18 cellular contexts compared by ENCODE assay signal in genomic region chr4:8355864-8356565, GRCh38.
A peak's percentile ranks its signal among the peaks of the same experiment; 100 is the strongest.
DNase-seq lines count a peak whose midpoint lies in the region; ATAC-seq, FAIRE-seq and TF ChIP-seq lines count a peak whose summit lies in the region.
"Had no signal": no experiment of that assay in that cellular context is flagged by ENCODE, and none has a peak within 500 bp of the region (broad histone marks: within the 10 kb centered on the region; RNA-seq: fewer than 3 reads in every experiment).

No MANE protein-coding gene starts in this region.

- no peak overlapping the region for H3K9ac ChIP-seq in endothelial cell of umbilical vein (replicated peaks; ENCODE audit: extremely low read depth, insufficient read depth, low read length)

- intact Hi-C loops in endothelial cell of umbilical vein (cut with micrococcal nuclease) = no loop called here

- no peaks in the 10 kb centered on the region for H4K20me1 ChIP-seq in endothelial cell of umbilical vein (replicated peaks; ENCODE audit: control insufficient read depth, extremely low read depth, insufficient read depth, low read length)

- H3K9me3 ChIP-seq in endothelial cell of umbilical vein (replicated peaks; ENCODE audit: control insufficient read depth, insufficient read depth, low read length) = no peaks in the 10 kb centered on the region
- H3K9me3 ChIP-seq: tibial artery had no signal

- no peak overlapping the region for H3K27ac ChIP-seq in endothelial cell of umbilical vein (ENCODE audit: insufficient read depth, low read depth, low read length)
- H3K27ac ChIP-seq: tibial artery had no signal

- no peaks in the 10 kb centered on the region for H3K36me3 Mint-ChIP-seq in activated CD4-positive, alpha-beta memory T cell treated with anti-CD3 and anti-CD28 coated beads, Interleukin-2, amount 10 ng/mL, durations not matched to agents 7 days and 5 days (ENCODE audit: low read depth)
- H3K36me3 Mint-ChIP-seq: naive thymus-derived CD8-positive, alpha-beta T cell had no signal

- no peak overlapping the region for H3K4me3 Mint-ChIP-seq in stimulated activated naive CD8-positive, alpha-beta T cell treated with anti-CD3 and anti-CD28 coated beads, Interleukin-15, amount 100 ng/mL, for 72 hours
- no peak overlapping the region for H3K4me3 Mint-ChIP-seq in activated CD4-positive, alpha-beta memory T cell treated with anti-CD3 and anti-CD28 coated beads, Interleukin-2, amount 10 ng/mL, durations not matched to agents 7 days and 5 days
- H3K4me3 Mint-ChIP-seq: activated CD4-positive, alpha-beta T cell treated with anti-CD3 and anti-CD28 coated beads, Interleukin-2, amount 10 ng/mL, durations not matched to agents 24 days and 14 days; naive thymus-derived CD8-positive, alpha-beta T cell had no signal

- no peak for ATAC-seq in stimulated activated naive CD8-positive, alpha-beta T cell treated with anti-CD3 and anti-CD28 coated beads, Interleukin-15, amount 100 ng/mL, for 72 hours
- ATAC-seq in GM18907 (IDR thresholded peaks at IDR 0.05; ENCODE audit: unreplicated experiment) = no peak
- ATAC-seq: left colon; naive thymus-derived CD8-positive, alpha-beta T cell had no signal

- dilution Hi-C loops in endothelial cell of umbilical vein (cut with MboI; ENCODE audit: extremely low pct_ligation_motif_present, low sequenced_read_pairs) = no loop called here

- CTCF ChIA-PET in endothelial cell of umbilical vein (lab: Charles Lee) = no interaction called here
- CTCF ChIA-PET in activated CD4-positive, alpha-beta memory T cell treated with anti-CD3 and anti-CD28 coated beads, Interleukin-2, amount 10 ng/mL, durations not matched to agents 7 days and 5 days (lab: Charles Lee) = no interaction called here

- H3K9me1 ChIP-seq in endothelial cell of umbilical vein (replicated peaks; ENCODE audit: control insufficient read depth, extremely low read depth, insufficient read depth, low read length) = no peaks in the 10 kb centered on the region

- H3K4me1 ChIP-seq in endothelial cell of umbilical vein (ENCODE audit: control insufficient read depth, extremely low read depth, insufficient read depth, low read length) = no peaks in the 10 kb centered on the region

- H3K4me2 ChIP-seq in endothelial cell of umbilical vein (ENCODE audit: insufficient read depth, low read length) = no peak overlapping the region

- H2AFZ ChIP-seq in endothelial cell of umbilical vein (ENCODE audit: low read depth, low read length) = no peak overlapping the region

- no peak for TF ChIP-seq CTCF in AG10803 (conservative IDR thresholded peaks at IDR 0.05; ENCODE audit: low read length)
- no peak for TF ChIP-seq CTCF in endothelial cell of umbilical vein (IDR thresholded peaks at IDR 0.05; ENCODE audit: extremely low read depth in 1 of 2, insufficient read depth in 1 of 2, low read depth in 1 of 2, low read length in 2 of 2)

- no peaks in the 10 kb centered on the region for H3K4me1 Mint-ChIP-seq in stimulated activated naive CD8-positive, alpha-beta T cell treated with anti-CD3 and anti-CD28 coated beads, Interleukin-15, amount 100 ng/mL, for 72 hours
- H3K4me1 Mint-ChIP-seq in activated CD4-positive, alpha-beta memory T cell treated with anti-CD3 and anti-CD28 coated beads, Interleukin-2, amount 10 ng/mL, durations not matched to agents 7 days and 5 days = no peaks in the 10 kb centered on the region
- H3K4me1 Mint-ChIP-seq: activated CD4-positive, alpha-beta T cell treated with anti-CD3 and anti-CD28 coated beads, Interleukin-2, amount 10 ng/mL, durations not matched to agents 24 days and 14 days; naive thymus-derived CD8-positive, alpha-beta T cell had no signal

- no peak for FAIRE-seq in endothelial cell of umbilical vein (lab: Jason Lieb, UNC)

- H3K36me3 ChIP-seq in endothelial cell of umbilical vein (ENCODE audit: control insufficient read depth in 2 of 2, extremely low read depth in 1 of 2, insufficient read depth in 2 of 2, low read length in 2 of 2) = no peaks in the 10 kb centered on the region

- DNase-seq in AG10803 (ENCODE audit: low read depth) = peak; percentile 49
- peak; percentile 2 for DNase-seq in NCI-H69 (lab: John Stamatoyannopoulos, UW)
- DNase-seq in endothelial cell of umbilical vein (ENCODE audit: low read depth, low spot score) = peak; percentile 36
- peak; percentile 53 for DNase-seq in mesenteric fat pad (ENCODE audit: low spot score)
- DNase-seq in stimulated activated naive CD8-positive, alpha-beta T cell treated with anti-CD3 and anti-CD28 coated beads, Interleukin-15, amount 100 ng/mL, for 72 hours = no peak
- no peak for DNase-seq in activated CD4-positive, alpha-beta memory T cell treated with anti-CD3 and anti-CD28 coated beads, Interleukin-2, amount 10 ng/mL, durations not matched to agents 7 days and 5 days
- DNase-seq in NCI-H1436 treated with DMSO at 0.1 percent for 48 hours (lab: John Stamatoyannopoulos, UW) = no peak
- DNase-seq: activated CD4-positive, alpha-beta T cell treated with anti-CD3 and anti-CD28 coated beads, Interleukin-2, amount 10 ng/mL, durations not matched to agents 24 days and 14 days; activated T-cell treated with anti-CD3 and anti-CD28 coated beads, Interleukin-2, amount 50 U/mL, for 1 hour; left colon; naive thymus-derived CD8-positive, alpha-beta T cell; NCI-H2029 treated with DMSO at 0.1 percent for 48 hours; NK-92 treated with Interleukin-12 subunit alpha and Interleukin-12 subunit beta, amount 100 ng/mL, for 24 hours; SIG-M5; stimulated activated CD4-positive, alpha-beta T cell treated with anti-CD3 and anti-CD28 coated beads, Interleukin-1b, Interleukin-23, amount 100 ng/mL, for 48 hours; T1000 had no signal

- peaks cover 0 to 15% of the 10 kb centered on the region in 2 donors for H3K9me3 Mint-ChIP-seq in stimulated activated naive CD8-positive, alpha-beta T cell treated with anti-CD3 and anti-CD28 coated beads, Interleukin-15, amount 100 ng/mL, for 72 hours
- no peaks in the 10 kb centered on the region for H3K9me3 Mint-ChIP-seq in activated CD4-positive, alpha-beta memory T cell treated with anti-CD3 and anti-CD28 coated beads, Interleukin-2, amount 10 ng/mL, durations not matched to agents 7 days and 5 days
- H3K9me3 Mint-ChIP-seq: activated CD4-positive, alpha-beta T cell treated with anti-CD3 and anti-CD28 coated beads, Interleukin-2, amount 10 ng/mL, durations not matched to agents 24 days and 14 days had no signal

- peaks cover 5 to 9% of the 10 kb centered on the region in 2 experiments for H3K27me3 ChIP-seq in endothelial cell of umbilical vein (ENCODE audit: control insufficient read depth in 2 of 2, insufficient read depth in 2 of 2, low read length in 2 of 2)
- H3K27me3 ChIP-seq: tibial artery had no signal

- POLR2A ChIA-PET in endothelial cell of umbilical vein (lab: Charles Lee) = no interaction called here
- POLR2A ChIA-PET in activated CD4-positive, alpha-beta memory T cell treated with anti-CD3 and anti-CD28 coated beads, Interleukin-2, amount 10 ng/mL, durations not matched to agents 7 days and 5 days (lab: Charles Lee) = no interaction called here

- no peak for TF ChIP-seq POLR2A in endothelial cell of umbilical vein (IDR thresholded peaks at IDR 0.05; ENCODE audit: low read depth, low read length)

- no peaks in the 10 kb centered on the region for H3K79me2 ChIP-seq in endothelial cell of umbilical vein (ENCODE audit: control insufficient read depth, insufficient read depth, low read length)

- no peak overlapping the region for H3K4me3 ChIP-seq in AG10803 (ENCODE audit: low read length)
- H3K4me3 ChIP-seq in endothelial cell of umbilical vein (replicated peaks in 1 of 3; ENCODE audit: insufficient read depth in 1 of 3, low read depth in 1 of 3, low read length in 3 of 3) = no peak overlapping the region
- H3K4me3 ChIP-seq: tibial artery had no signal

- peaks cover 13% of the 10 kb centered on the region for H3K27me3 Mint-ChIP-seq in stimulated activated naive CD8-positive, alpha-beta T cell treated with anti-CD3 and anti-CD28 coated beads, Interleukin-15, amount 100 ng/mL, for 72 hours
- H3K27me3 Mint-ChIP-seq in activated CD4-positive, alpha-beta memory T cell treated with anti-CD3 and anti-CD28 coated beads, Interleukin-2, amount 10 ng/mL, durations not matched to agents 7 days and 5 days = no peaks in the 10 kb centered on the region
- H3K27me3 Mint-ChIP-seq: activated CD4-positive, alpha-beta T cell treated with anti-CD3 and anti-CD28 coated beads, Interleukin-2, amount 10 ng/mL, durations not matched to agents 24 days and 14 days had no signal

- no peak overlapping the region for H3K27ac Mint-ChIP-seq in stimulated activated naive CD8-positive, alpha-beta T cell treated with anti-CD3 and anti-CD28 coated beads, Interleukin-15, amount 100 ng/mL, for 72 hours
- no peak overlapping the region for H3K27ac Mint-ChIP-seq in activated CD4-positive, alpha-beta memory T cell treated with anti-CD3 and anti-CD28 coated beads, Interleukin-2, amount 10 ng/mL, durations not matched to agents 7 days and 5 days
- H3K27ac Mint-ChIP-seq: activated CD4-positive, alpha-beta T cell treated with anti-CD3 and anti-CD28 coated beads, Interleukin-2, amount 10 ng/mL, durations not matched to agents 24 days and 14 days; naive thymus-derived CD8-positive, alpha-beta T cell had no signal

- no TSS peak for BruUV-seq in endothelial cell of umbilical vein (replicated peaks; lab: Mats Ljungman, UMichigan)

TF ChIP-seq in endothelial cell of umbilical vein, 7 proteins besides CTCF, POLR2A, EP300 and RAD21:
- TF ChIP-seq FOS (IDR thresholded peaks at IDR 0.05; ENCODE audit: borderline replicate concordance, insufficient read depth, low read length) = no peak
- TF ChIP-seq MAX (IDR thresholded peaks at IDR 0.05; ENCODE audit: insufficient read depth, insufficient read length) = no peak
- TF ChIP-seq JUN (IDR thresholded peaks at IDR 0.05; ENCODE audit: borderline replicate concordance, insufficient read depth, insufficient read length, low read depth) = no peak
- no peak for TF ChIP-seq GATA2 (IDR thresholded peaks at IDR 0.05; ENCODE audit: insufficient read depth, insufficient read length, low read depth, low read length)

Comparison
In these comparisons a context has a peak if more than half of its experiments do, and no peak if none do; other contexts are left out.
1. DNase-seq: peak in AG10803 (single experiment), NCI-H69 (single experiment), endothelial cell of umbilical vein (single experiment) and mesenteric fat pad (single experiment); none in stimulated activated naive CD8-positive, alpha-beta T cell treated with anti-CD3 and anti-CD28 coated beads, Interleukin-15, amount 100 ng/mL, for 72 hours (0 of 2), activated CD4-positive, alpha-beta memory T cell treated with anti-CD3 and anti-CD28 coated beads, Interleukin-2, amount 10 ng/mL, durations not matched to agents 7 days and 5 days (single experiment) and NCI-H1436 treated with DMSO at 0.1 percent for 48 hours (single experiment).